1 cellular context compared by ENCODE assay signal in the genomic region with DNA sequence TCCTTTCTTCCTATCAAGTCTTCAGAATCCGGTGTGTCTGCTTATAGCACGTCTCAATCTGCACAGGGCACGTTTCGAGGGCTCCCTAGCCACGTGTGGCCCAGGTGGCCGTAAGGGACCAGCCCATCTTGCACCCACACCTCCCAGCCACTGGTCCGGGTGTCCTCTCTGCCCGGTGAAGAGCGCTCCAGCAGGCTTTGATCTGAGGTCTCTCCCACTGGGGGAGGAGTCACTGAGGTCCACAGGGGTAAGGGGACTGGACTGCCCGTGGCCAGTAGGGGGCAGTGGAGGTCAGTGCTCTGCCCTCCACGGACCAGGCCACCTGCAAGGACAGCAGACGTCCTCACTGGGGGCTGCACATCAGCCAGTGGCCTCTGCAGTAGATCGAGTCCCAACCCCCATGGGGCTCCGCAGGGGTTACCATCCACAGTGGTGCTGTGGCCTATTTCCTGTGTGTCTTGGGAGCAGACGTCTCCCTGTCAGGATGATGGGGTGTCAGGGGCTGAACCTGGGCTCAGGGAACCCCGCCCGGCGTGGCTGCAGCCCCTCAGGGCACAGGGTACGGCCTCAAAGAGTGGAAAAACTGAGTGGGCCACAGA.
TF ChIP-seq lines count a peak whose summit lies in the region.

No MANE protein-coding gene starts in this region.

TF ChIP-seq in HepG2, 621 proteins besides CTCF, POLR2A, EP300 and RAD21 (continued from another document and continues in another):
- TF ChIP-seq, protein P1, sequence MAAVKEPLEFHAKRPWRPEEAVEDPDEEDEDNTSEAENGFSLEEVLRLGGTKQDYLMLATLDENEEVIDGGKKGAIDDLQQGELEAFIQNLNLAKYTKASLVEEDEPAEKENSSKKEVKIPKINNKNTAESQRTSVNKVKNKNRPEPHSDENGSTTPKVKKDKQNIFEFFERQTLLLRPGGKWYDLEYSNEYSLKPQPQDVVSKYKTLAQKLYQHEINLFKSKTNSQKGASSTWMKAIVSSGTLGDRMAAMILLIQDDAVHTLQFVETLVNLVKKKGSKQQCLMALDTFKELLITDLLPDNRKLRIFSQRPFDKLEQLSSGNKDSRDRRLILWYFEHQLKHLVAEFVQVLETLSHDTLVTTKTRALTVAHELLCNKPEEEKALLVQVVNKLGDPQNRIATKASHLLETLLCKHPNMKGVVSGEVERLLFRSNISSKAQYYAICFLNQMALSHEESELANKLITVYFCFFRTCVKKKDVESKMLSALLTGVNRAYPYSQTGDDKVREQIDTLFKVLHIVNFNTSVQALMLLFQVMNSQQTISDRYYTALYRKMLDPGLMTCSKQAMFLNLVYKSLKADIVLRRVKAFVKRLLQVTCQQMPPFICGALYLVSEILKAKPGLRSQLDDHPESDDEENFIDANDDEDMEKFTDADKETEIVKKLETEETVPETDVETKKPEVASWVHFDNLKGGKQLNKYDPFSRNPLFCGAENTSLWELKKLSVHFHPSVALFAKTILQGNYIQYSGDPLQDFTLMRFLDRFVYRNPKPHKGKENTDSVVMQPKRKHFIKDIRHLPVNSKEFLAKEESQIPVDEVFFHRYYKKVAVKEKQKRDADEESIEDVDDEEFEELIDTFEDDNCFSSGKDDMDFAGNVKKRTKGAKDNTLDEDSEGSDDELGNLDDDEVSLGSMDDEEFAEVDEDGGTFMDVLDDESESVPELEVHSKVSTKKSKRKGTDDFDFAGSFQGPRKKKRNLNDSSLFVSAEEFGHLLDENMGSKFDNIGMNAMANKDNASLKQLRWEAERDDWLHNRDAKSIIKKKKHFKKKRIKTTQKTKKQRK (IDR thresholded peaks at IDR 0.05; ENCODE audit: low read length): no peak
- TF ChIP-seq THYN1 (CRISPR knock-in tag; IDR thresholded peaks at IDR 0.05; ENCODE audit: borderline replicate concordance, low read depth) (no peak), MTA3 (CRISPR knock-in tag; IDR thresholded peaks at IDR 0.05) (no peak), HMGXB4 (CRISPR knock-in tag; IDR thresholded peaks at IDR 0.05; ENCODE audit: borderline replicate concordance in 1 of 2, low read depth in 1 of 2) (peak; percentile 74; a peak in 3 of 4 replicates), SP140L (CRISPR knock-in tag; IDR thresholded peaks at IDR 0.05; ENCODE audit: borderline replicate concordance) (no peak), ZSCAN12 (CRISPR knock-in tag; IDR thresholded peaks at IDR 0.05) (no peak), POLR2AphosphoS2 (IDR thresholded peaks at IDR 0.05; ENCODE audit: low read depth, low read length) (no peak), RXRA (CRISPR knock-in tag; IDR thresholded peaks at IDR 0.05) (peak; percentile 72), FOSL1 (CRISPR knock-in tag; IDR thresholded peaks at IDR 0.05; ENCODE audit: borderline replicate concordance) (no peak), ZNF331 (CRISPR knock-in tag; IDR thresholded peaks at IDR 0.05) (peak; percentile 55), NCOR1 (IDR thresholded peaks at IDR 0.05; ENCODE audit: borderline replicate concordance, low read length) (no peak), ZNF790 (CRISPR knock-in tag; IDR thresholded peaks at IDR 0.05; ENCODE audit: borderline replicate concordance) (no peak), NR3C1 (CRISPR knock-in tag; IDR thresholded peaks at IDR 0.05) (no peak), RBM39 (IDR thresholded peaks at IDR 0.05; ENCODE audit: low read depth, low read length, poor library complexity, severe bottlenecking) (peak; percentile 47), PRMT3 (CRISPR knock-in tag; IDR thresholded peaks at IDR 0.05; ENCODE audit: borderline replicate concordance, low read depth) (no peak), SIX1 (CRISPR knock-in tag; IDR thresholded peaks at IDR 0.05; ENCODE audit: borderline replicate concordance) (no peak), ZSCAN25 (CRISPR knock-in tag; IDR thresholded peaks at IDR 0.05) (peak; percentile 43; the same call in 1 of the 2 replicates), ZIK1 (CRISPR knock-in tag; IDR thresholded peaks at IDR 0.05; ENCODE audit: borderline replicate concordance, low read depth) (0 out of 2 replicates have a peak, but pooled peaks have one; percentile 71), NR2F2 (IDR thresholded peaks at IDR 0.05; ENCODE audit: borderline replicate concordance, low read depth) (peak; percentile 42; the same call in 1 of the 2 replicates), ZSCAN31 (CRISPR knock-in tag; IDR thresholded peaks at IDR 0.05; ENCODE audit: low read depth) (no peak), CREBL2 (CRISPR knock-in tag; IDR thresholded peaks at IDR 0.05; ENCODE audit: borderline replicate concordance) (no peak), TBX2 (CRISPR knock-in tag; IDR thresholded peaks at IDR 0.05; ENCODE audit: borderline replicate concordance) (no peak; the same call in 1 of the 2 replicates), SRSF4 (IDR thresholded peaks at IDR 0.05; ENCODE audit: low read depth, low read length, poor library complexity, severe bottlenecking) (no peak), TP53 (CRISPR knock-in tag; conservative IDR thresholded peaks at IDR 0.05) (no peak), ZNF124 (CRISPR knock-in tag; IDR thresholded peaks at IDR 0.05) (no peak), ERF (CRISPR knock-in tag; IDR thresholded peaks at IDR 0.05) (no peak), ZNF101 (CRISPR knock-in tag; IDR thresholded peaks at IDR 0.05; ENCODE audit: borderline replicate concordance, low read depth) (no peak), MAZ (IDR thresholded peaks at IDR 0.05; ENCODE audit: borderline replicate concordance, low read depth, low read length) (peak; percentile 34; the same call in 1 of the 2 replicates), MAZ (CRISPR knock-in tag; IDR thresholded peaks at IDR 0.05; ENCODE audit: low read depth) (peak; percentile 74; the same call in 1 of the 2 replicates), ZNF597 (CRISPR knock-in tag; IDR thresholded peaks at IDR 0.05) (no peak), ZSCAN30 (CRISPR knock-in tag; IDR thresholded peaks at IDR 0.05) (no peak), ZNF251 (CRISPR knock-in tag; IDR thresholded peaks at IDR 0.05) (no peak), ZBTB42 (CRISPR knock-in tag; IDR thresholded peaks at IDR 0.05) (no peak), ZNF841 (CRISPR knock-in tag; IDR thresholded peaks at IDR 0.05; ENCODE audit: borderline replicate concordance) (no peak), KAT7 (CRISPR knock-in tag; IDR thresholded peaks at IDR 0.05; ENCODE audit: borderline replicate concordance) (no peak), CEBPG (CRISPR knock-in tag; IDR thresholded peaks at IDR 0.05) (no peak), SMAD1 (CRISPR knock-in tag; IDR thresholded peaks at IDR 0.05; ENCODE audit: borderline replicate concordance, low read depth) (no peak), ZNF773 (CRISPR knock-in tag; IDR thresholded peaks at IDR 0.05; ENCODE audit: borderline replicate concordance) (no peak), ZNF431 (CRISPR knock-in tag; IDR thresholded peaks at IDR 0.05; ENCODE audit: borderline replicate concordance, low read depth) (no peak), ZNF292 (CRISPR knock-in tag; IDR thresholded peaks at IDR 0.05; ENCODE audit: borderline replicate concordance, low read depth) (peak; percentile 47; the same call in 1 of the 2 replicates), WIZ (CRISPR knock-in tag; IDR thresholded peaks at IDR 0.05) (no peak), CENPT (CRISPR knock-in tag; IDR thresholded peaks at IDR 0.05; ENCODE audit: low read depth) (no peak), ARID3A (IDR thresholded peaks at IDR 0.05; ENCODE audit: low read depth, low read length) (no peak)
- TF ChIP-seq, protein P2, sequence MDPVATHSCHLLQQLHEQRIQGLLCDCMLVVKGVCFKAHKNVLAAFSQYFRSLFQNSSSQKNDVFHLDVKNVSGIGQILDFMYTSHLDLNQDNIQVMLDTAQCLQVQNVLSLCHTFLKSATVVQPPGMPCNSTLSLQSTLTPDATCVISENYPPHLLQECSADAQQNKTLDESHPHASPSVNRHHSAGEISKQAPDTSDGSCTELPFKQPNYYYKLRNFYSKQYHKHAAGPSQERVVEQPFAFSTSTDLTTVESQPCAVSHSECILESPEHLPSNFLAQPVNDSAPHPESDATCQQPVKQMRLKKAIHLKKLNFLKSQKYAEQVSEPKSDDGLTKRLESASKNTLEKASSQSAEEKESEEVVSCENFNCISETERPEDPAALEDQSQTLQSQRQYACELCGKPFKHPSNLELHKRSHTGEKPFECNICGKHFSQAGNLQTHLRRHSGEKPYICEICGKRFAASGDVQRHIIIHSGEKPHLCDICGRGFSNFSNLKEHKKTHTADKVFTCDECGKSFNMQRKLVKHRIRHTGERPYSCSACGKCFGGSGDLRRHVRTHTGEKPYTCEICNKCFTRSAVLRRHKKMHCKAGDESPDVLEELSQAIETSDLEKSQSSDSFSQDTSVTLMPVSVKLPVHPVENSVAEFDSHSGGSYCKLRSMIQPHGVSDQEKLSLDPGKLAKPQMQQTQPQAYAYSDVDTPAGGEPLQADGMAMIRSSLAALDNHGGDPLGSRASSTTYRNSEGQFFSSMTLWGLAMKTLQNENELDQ (CRISPR knock-in tag; IDR thresholded peaks at IDR 0.05; ENCODE audit: borderline replicate concordance): no peak
- TF ChIP-seq, protein P3, sequence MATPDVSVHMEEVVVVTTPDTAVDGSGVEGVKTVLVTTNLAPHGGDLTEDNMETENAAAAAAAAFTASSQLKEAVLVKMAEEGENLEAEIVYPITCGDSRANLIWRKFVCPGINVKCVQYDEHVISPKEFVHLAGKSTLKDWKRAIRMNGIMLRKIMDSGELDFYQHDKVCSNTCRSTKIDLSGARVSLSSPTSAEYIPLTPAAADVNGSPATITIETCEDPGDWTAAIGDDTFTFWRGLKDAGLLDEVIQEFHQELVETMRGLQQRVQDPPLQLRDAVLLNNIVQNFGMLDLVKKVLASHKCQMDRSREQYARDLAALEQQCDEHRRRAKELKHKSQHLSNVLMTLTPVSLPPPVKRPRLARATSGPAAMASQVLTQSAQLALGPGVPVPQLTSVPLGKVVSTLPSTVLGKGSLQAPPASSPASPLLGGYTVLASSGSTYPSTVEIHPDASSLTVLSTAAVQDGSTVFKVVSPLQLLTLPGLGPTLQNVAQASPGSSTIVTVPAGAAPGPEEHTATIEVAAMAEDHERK (CRISPR knock-in tag; IDR thresholded peaks at IDR 0.05; ENCODE audit: low read depth): no peak
- TF ChIP-seq, protein P4, sequence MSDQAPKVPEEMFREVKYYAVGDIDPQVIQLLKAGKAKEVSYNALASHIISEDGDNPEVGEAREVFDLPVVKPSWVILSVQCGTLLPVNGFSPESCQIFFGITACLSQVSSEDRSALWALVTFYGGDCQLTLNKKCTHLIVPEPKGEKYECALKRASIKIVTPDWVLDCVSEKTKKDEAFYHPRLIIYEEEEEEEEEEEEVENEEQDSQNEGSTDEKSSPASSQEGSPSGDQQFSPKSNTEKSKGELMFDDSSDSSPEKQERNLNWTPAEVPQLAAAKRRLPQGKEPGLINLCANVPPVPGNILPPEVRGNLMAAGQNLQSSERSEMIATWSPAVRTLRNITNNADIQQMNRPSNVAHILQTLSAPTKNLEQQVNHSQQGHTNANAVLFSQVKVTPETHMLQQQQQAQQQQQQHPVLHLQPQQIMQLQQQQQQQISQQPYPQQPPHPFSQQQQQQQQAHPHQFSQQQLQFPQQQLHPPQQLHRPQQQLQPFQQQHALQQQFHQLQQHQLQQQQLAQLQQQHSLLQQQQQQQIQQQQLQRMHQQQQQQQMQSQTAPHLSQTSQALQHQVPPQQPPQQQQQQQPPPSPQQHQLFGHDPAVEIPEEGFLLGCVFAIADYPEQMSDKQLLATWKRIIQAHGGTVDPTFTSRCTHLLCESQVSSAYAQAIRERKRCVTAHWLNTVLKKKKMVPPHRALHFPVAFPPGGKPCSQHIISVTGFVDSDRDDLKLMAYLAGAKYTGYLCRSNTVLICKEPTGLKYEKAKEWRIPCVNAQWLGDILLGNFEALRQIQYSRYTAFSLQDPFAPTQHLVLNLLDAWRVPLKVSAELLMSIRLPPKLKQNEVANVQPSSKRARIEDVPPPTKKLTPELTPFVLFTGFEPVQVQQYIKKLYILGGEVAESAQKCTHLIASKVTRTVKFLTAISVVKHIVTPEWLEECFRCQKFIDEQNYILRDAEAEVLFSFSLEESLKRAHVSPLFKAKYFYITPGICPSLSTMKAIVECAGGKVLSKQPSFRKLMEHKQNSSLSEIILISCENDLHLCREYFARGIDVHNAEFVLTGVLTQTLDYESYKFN (CRISPR knock-in tag; conservative IDR thresholded peaks at IDR 0.05): peak; percentile 49
- TF ChIP-seq, protein P5, sequence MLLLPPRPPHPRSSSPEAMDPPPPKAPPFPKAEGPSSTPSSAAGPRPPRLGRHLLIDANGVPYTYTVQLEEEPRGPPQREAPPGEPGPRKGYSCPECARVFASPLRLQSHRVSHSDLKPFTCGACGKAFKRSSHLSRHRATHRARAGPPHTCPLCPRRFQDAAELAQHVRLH (CRISPR knock-in tag; IDR thresholded peaks at IDR 0.05; ENCODE audit: borderline replicate concordance, low read depth): 0 out of 2 replicates have a peak, but pooled peaks have one; percentile 37
